ENCODE assay signal across 10 cellular contexts in genomic region chr7:135150072-135150782, GRCh38. TPM values are rescaled to one million over a fixed set of nuclear protein-coding genes. Genes with fewer than 3 reads are reported as not detected.
DNase-seq lines count a peak whose midpoint lies in the region; ATAC-seq and TF ChIP-seq lines count a peak whose summit lies in the region.
"Had no signal": no experiment of that assay in that cellular context is flagged by ENCODE, and none has a peak within 500 bp of the region (broad histone marks: within the 10 kb centered on the region; RNA-seq: fewer than 3 reads in every experiment).

No MANE protein-coding gene starts in this region.

- BruUV-seq in mammary epithelial cell (replicated peaks; lab: Mats Ljungman, UMichigan) = no TSS peak

- H2BK12ac ChIP-seq in mesenchymal stem cell (ENCODE audit: low read length in 2 of 2) = no peak overlapping the region

- H3K18ac ChIP-seq in mesenchymal stem cell (ENCODE audit: low read depth in 1 of 2, low read length in 2 of 2) = no peak overlapping the region

- H3F3A ChIP-seq in SK-N-SH (replicated peaks; ENCODE audit: insufficient read depth) = no peaks in the 10 kb centered on the region

- no peaks in the 10 kb centered on the region for H4K20me1 ChIP-seq in mammary epithelial cell (ENCODE audit: insufficient read depth, low read length)
- H4K20me1 ChIP-seq in SK-N-SH (ENCODE audit: insufficient read depth) = no peaks in the 10 kb centered on the region

- no peak overlapping the region for H2BK120ac ChIP-seq in mesenchymal stem cell (ENCODE audit: low read depth, low read length)

- no peaks in the 10 kb centered on the region for H3K36me3 ChIP-seq in breast epithelium
- H3K36me3 ChIP-seq in mammary epithelial cell (ENCODE audit: insufficient read depth, low read length) = no peaks in the 10 kb centered on the region
- H3K36me3 ChIP-seq in body of pancreas (replicated peaks in 1 of 2; ENCODE audit: insufficient read depth in 1 of 2, low read depth in 2 of 2) = no peaks in the 10 kb centered on the region
- H3K36me3 ChIP-seq in mesenchymal stem cell (ENCODE audit: control insufficient read depth in 1 of 2, insufficient read depth in 2 of 2, low read depth in 1 of 2, low read length in 2 of 2) = peaks cover 0 to 24% of the 10 kb centered on the region in 2 experiments
- H3K36me3 ChIP-seq in urinary bladder (ENCODE audit: insufficient read depth) = no peaks in the 10 kb centered on the region
- H3K36me3 ChIP-seq in SK-N-SH (replicated peaks in 1 of 2; ENCODE audit: control insufficient read depth in 1 of 2, insufficient read depth in 2 of 2, low read length in 1 of 2) = no peaks in the 10 kb centered on the region

- peaks cover 4% of the 10 kb centered on the region for H3K79me1 ChIP-seq in mesenchymal stem cell (replicated peaks; ENCODE audit: low read length, poor library complexity, severe bottlenecking)

- H3K4me1 ChIP-seq in breast epithelium (no peaks in the 10 kb centered on the region), mammary epithelial cell (ENCODE audit: insufficient read depth, low read length) (no peaks in the 10 kb centered on the region), body of pancreas (peaks cover 37% of the 10 kb centered on the region), mesenchymal stem cell (ENCODE audit: control insufficient read depth, insufficient read depth, low read depth, low read length) (peaks cover 12% of the 10 kb centered on the region), urinary bladder (ENCODE audit: insufficient read depth) (no peaks in the 10 kb centered on the region), SK-N-SH (ENCODE audit: control insufficient read depth in 1 of 2, insufficient read depth in 2 of 2, low read depth in 1 of 2, low read length in 1 of 2) (peaks cover 0 to 2% of the 10 kb centered on the region in 2 experiments; a peak in 1 of 4 replicates)

- WGBS in mammary epithelial cell (ENCODE audit: low coverage, missing lambda C conversion rate) = 66% methylated on average over 8 of the region's 8 CpGs
- 35 to 48% methylated on average over 8 of the region's 8 CpGs for WGBS in body of pancreas, 2 donors
- WGBS in mesenchymal stem cell = 92% methylated on average over 8 of the region's 8 CpGs
- 74% methylated on average over 8 of the region's 8 CpGs for WGBS in urinary bladder
- 31% methylated on average over 8 of the region's 8 CpGs for WGBS in SK-N-SH (ENCODE audit: low lambda C conversion rate)

- H3K79me2 ChIP-seq in mammary epithelial cell (ENCODE audit: insufficient read depth, low read length) (no peaks in the 10 kb centered on the region), SK-N-SH (ENCODE audit: insufficient read depth) (no peaks in the 10 kb centered on the region)

- TF ChIP-seq POLR2A in breast epithelium (IDR thresholded peaks at IDR 0.05) (no peak), body of pancreas (IDR thresholded peaks at IDR 0.05) (no peak)

- no peak overlapping the region for H3K14ac ChIP-seq in mesenchymal stem cell (ENCODE audit: low read length in 2 of 2)

- H3K4me2 ChIP-seq in mammary epithelial cell (ENCODE audit: insufficient read depth, low read depth, low read length) (no peak overlapping the region), mesenchymal stem cell (ENCODE audit: low read length, poor library complexity, severe bottlenecking) (no peak overlapping the region), SK-N-SH (no peak overlapping the region)

- no peak overlapping the region for H2BK5ac ChIP-seq in mesenchymal stem cell (ENCODE audit: low read depth, low read length, poor library complexity, severe bottlenecking)

- H4K8ac ChIP-seq in mesenchymal stem cell (ENCODE audit: low read length) = no peak overlapping the region

- ATAC-seq in body of pancreas (no peak), HG02870 (IDR thresholded peaks at IDR 0.05; ENCODE audit: unreplicated experiment) (no peak)
- ATAC-seq: sciatic nerve had no signal

- H3K23ac ChIP-seq in mesenchymal stem cell (ENCODE audit: low read length in 2 of 2) = no peak overlapping the region

- POLR2A ChIA-PET in SK-N-SH (lab: Yijun Ruan, JAX) = no interaction called here

- TF ChIP-seq EP300 in SK-N-SH (IDR thresholded peaks at IDR 0.05; ENCODE audit: borderline replicate concordance in 1 of 2, low read depth in 1 of 2, low read length in 1 of 2) = no peak

- peaks cover 0 to 5% of the 10 kb centered on the region in 2 donors for H3K9me3 ChIP-seq in breast epithelium
- H3K9me3 ChIP-seq in mammary epithelial cell (replicated peaks; ENCODE audit: insufficient read depth, low read length) = no peaks in the 10 kb centered on the region
- H3K9me3 ChIP-seq in body of pancreas = no peaks in the 10 kb centered on the region
- peaks cover 17% of the 10 kb centered on the region for H3K9me3 ChIP-seq in mesenchymal stem cell (ENCODE audit: control insufficient read depth, low read length)
- no peaks in the 10 kb centered on the region for H3K9me3 ChIP-seq in SK-N-SH

- H2AK5ac ChIP-seq in mesenchymal stem cell (ENCODE audit: low read length, severe bottlenecking) = peak overlapping the region; percentile 89

- no peak for DNase-seq in breast epithelium (ENCODE audit: low spot score in 2 of 2)
- no peak for DNase-seq in mammary epithelial cell
- peak in 1 of 4 donors; percentile 17 for DNase-seq in body of pancreas
- DNase-seq in mesenchymal stem cell = no peak
- DNase-seq in SK-N-SH = no peak
- DNase-seq in NAMALWA (ENCODE audit: low spot score) = no peak
- DNase-seq: NCI-H2081 had no signal

- H3K4ac ChIP-seq in mesenchymal stem cell (ENCODE audit: low read depth in 1 of 2, low read length in 2 of 2) = no peak overlapping the region

- H3K9ac ChIP-seq in mammary epithelial cell (ENCODE audit: insufficient read depth, low read length) (no peak overlapping the region), mesenchymal stem cell (ENCODE audit: low read length) (peak overlapping the region; percentile 97), SK-N-SH (no peak overlapping the region)

- H3K27ac ChIP-seq in breast epithelium (peak overlapping the region; percentile 57 to 74), mammary epithelial cell (ENCODE audit: insufficient read depth, low read depth, low read length) (no peak overlapping the region), body of pancreas (peak overlapping the region in 3 of 4 donors; percentile 4 to 90 (median 34)), mesenchymal stem cell (ENCODE audit: low read length, poor library complexity, severe bottlenecking) (no peak overlapping the region), urinary bladder (ENCODE audit: low read depth) (peak overlapping the region; percentile 52), SK-N-SH (ENCODE audit: low read depth in 2 of 2, low read length in 1 of 2) (no peak overlapping the region)

- CTCF ChIA-PET in mammary epithelial cell (lab: Charles Lee; ENCODE audit: low non-redundant PET) (no interaction called here), SK-N-SH (lab: Yijun Ruan, JAX) (interaction anchor here (0.6 to 1.1 kb wide), 4 partner anchors 20 to 538 kb away, joined by 3 to 6 read pairs (median 4); partner anchors contain the start of gene CYREN)

- dilution Hi-C loops in mammary epithelial cell (cut with HindIII; ENCODE audit: low sequenced_read_pairs) = no loop called here

- intact Hi-C loops in breast epithelium (cut with DNase I; ENCODE audit: low total_unique reads) = no loop called here
- intact Hi-C loops in mammary epithelial cell (cut with micrococcal nuclease) = no loop called here
- intact Hi-C loops in body of pancreas (cut with DNase I) = no loop called here

- no peaks in the 10 kb centered on the region for H3K9me2 ChIP-seq in SK-N-SH

- no peaks in the 10 kb centered on the region for H3K27me3 ChIP-seq in breast epithelium
- H3K27me3 ChIP-seq in mammary epithelial cell (ENCODE audit: insufficient read depth, low read length) = no peaks in the 10 kb centered on the region
- no peaks in the 10 kb centered on the region for H3K27me3 ChIP-seq in body of pancreas
- H3K27me3 ChIP-seq in mesenchymal stem cell (ENCODE audit: control insufficient read depth in 1 of 2, insufficient read depth in 1 of 2, low read length in 2 of 2) = no peaks in the 10 kb centered on the region
- no peaks in the 10 kb centered on the region for H3K27me3 ChIP-seq in SK-N-SH (ENCODE audit: insufficient read depth)

- H2AFZ ChIP-seq in mammary epithelial cell (ENCODE audit: low read depth, low read length) (no peak overlapping the region), mesenchymal stem cell (ENCODE audit: low read depth, low read length) (no peak overlapping the region), SK-N-SH (ENCODE audit: low read depth) (no peak overlapping the region)

- no peak for TF ChIP-seq CTCF in breast epithelium (IDR thresholded peaks at IDR 0.05)
- TF ChIP-seq CTCF in mammary epithelial cell (conservative IDR thresholded peaks at IDR 0.05 in 1 of 2, IDR thresholded peaks at IDR 0.05 in 1 of 2; ENCODE audit: extremely low read depth in 1 of 2, insufficient read depth in 1 of 2, low read depth in 1 of 2, low read length in 2 of 2) = no peak
- no peak for TF ChIP-seq CTCF in body of pancreas (IDR thresholded peaks at IDR 0.05)
- no peak for TF ChIP-seq CTCF in SK-N-SH (IDR thresholded peaks at IDR 0.05)

- H2BK15ac ChIP-seq in mesenchymal stem cell (ENCODE audit: low read depth, poor library complexity, severe bottlenecking) = peak overlapping the region; percentile 57

- H4K91ac ChIP-seq in mesenchymal stem cell (ENCODE audit: low read length) = no peak overlapping the region

- peak overlapping the region; percentile 2 to 65 (median 8) for H3K4me3 ChIP-seq in breast epithelium
- H3K4me3 ChIP-seq in mammary epithelial cell (replicated peaks in 1 of 3; ENCODE audit: insufficient read depth in 1 of 3, low read depth in 2 of 3, low read length in 3 of 3) = no peak overlapping the region
- H3K4me3 ChIP-seq in body of pancreas = no peak overlapping the region
- peak overlapping the region in 1 of 2 experiments; percentile 83 for H3K4me3 ChIP-seq in mesenchymal stem cell (ENCODE audit: insufficient read depth in 1 of 2, low read depth in 1 of 2, low read length in 2 of 2)
- no peak overlapping the region for H3K4me3 ChIP-seq in urinary bladder (ENCODE audit: low read depth, low read length)
- H3K4me3 ChIP-seq in SK-N-SH (ENCODE audit: low read depth in 2 of 2, low read length in 1 of 2) = no peak overlapping the region; a peak in 1 of 4 replicates

- TF ChIP-seq RAD21 in SK-N-SH (IDR thresholded peaks at IDR 0.05; ENCODE audit: low read length) = no peak

- in situ Hi-C loops in mammary epithelial cell (cut with MboI; ENCODE audit: low sequenced_read_pairs in 2 of 2) = loop anchor here in 1 of 2 donors (25.0 kb wide), 1 partner anchor 163 kb away; the partner anchor contains the start of gene AGBL3

RNA-seq across cellular contexts. Expression of gene TMEM140, which starts 2.4 kb away (rescaled TPM):
- 10 to 100 TPM; 23.1 to 55.7 (median 52.8) TPM for total RNA-seq in breast epithelium
- 1 to 10 TPM in 1 of 2 donors, not detected in 1; 1.0 TPM for total RNA-seq in mammary epithelial cell
- polyA plus RNA-seq in mammary epithelial cell = not detected
- not detected for polyA minus RNA-seq in mammary epithelial cell
- 1 to 10 TPM; 4.0 to 9.6 TPM for total RNA-seq in body of pancreas
- 3.2 TPM for polyA plus RNA-seq in mesenchymal stem cell (2013, experiment 1 of 2)
- 3.7 TPM for polyA plus RNA-seq in mesenchymal stem cell (2013, experiment 2 of 2)
- 9.2 TPM for total RNA-seq in urinary bladder
- polyA plus RNA-seq in urinary bladder = 18.1 TPM
- polyA plus RNA-seq in SK-N-SH (2012; rRNA removed) = 0.10 and 0.12 TPM in 2 replicates
- polyA plus RNA-seq in SK-N-SH (2012; cell fraction: cytosol; rRNA removed) = 0.06 and 0.13 TPM in 2 replicates
- polyA plus RNA-seq in SK-N-SH (2012; cell fraction: nucleus; rRNA removed) = 0.04 and 0.06 TPM in 2 replicates

RNA-seq across cellular contexts. Expression of gene CYREN, which starts 20.3 kb away (rescaled TPM):
- total RNA-seq in breast epithelium (10 to 100 TPM; 36.8 to 41.6 (median 41.6) TPM), mammary epithelial cell (10 to 100 TPM; 45.2 to 55.8 TPM), body of pancreas (10 to 100 TPM; 32.9 to 40.5 TPM), urinary bladder (22.0 TPM)
- polyA plus RNA-seq in mammary epithelial cell (50.3 TPM), urinary bladder (33.5 TPM), SK-N-SH (2012; rRNA removed) (53.4 and 60.6 TPM in 2 replicates)
- 47.7 TPM for polyA minus RNA-seq in mammary epithelial cell
- 23.2 TPM for polyA plus RNA-seq in mesenchymal stem cell (2013, experiment 1 of 2)
- 23.5 TPM for polyA plus RNA-seq in mesenchymal stem cell (2013, experiment 2 of 2)
- 44.4 and 56.2 TPM in 2 replicates for polyA plus RNA-seq in SK-N-SH (2012; cell fraction: cytosol; rRNA removed)
- polyA plus RNA-seq in SK-N-SH (2012; cell fraction: nucleus; rRNA removed) = 39.5 and 39.9 TPM in 2 replicates

Comparison
In these comparisons a context has a peak if more than half of its experiments do, and no peak if none do; other contexts are left out.
1. H3K27ac ChIP-seq: peak in breast epithelium (2 of 2), body of pancreas (3 of 4) and urinary bladder (single experiment); none in mammary epithelial cell (single experiment), mesenchymal stem cell (single experiment) and SK-N-SH (0 of 2).
2. H3K4me3 ChIP-seq: peak in breast epithelium (3 of 3); none in mammary epithelial cell (0 of 3), body of pancreas (0 of 2), urinary bladder (single experiment) and SK-N-SH (0 of 2).